9 cellular contexts compared by ENCODE assay signal in the genomic region with DNA sequence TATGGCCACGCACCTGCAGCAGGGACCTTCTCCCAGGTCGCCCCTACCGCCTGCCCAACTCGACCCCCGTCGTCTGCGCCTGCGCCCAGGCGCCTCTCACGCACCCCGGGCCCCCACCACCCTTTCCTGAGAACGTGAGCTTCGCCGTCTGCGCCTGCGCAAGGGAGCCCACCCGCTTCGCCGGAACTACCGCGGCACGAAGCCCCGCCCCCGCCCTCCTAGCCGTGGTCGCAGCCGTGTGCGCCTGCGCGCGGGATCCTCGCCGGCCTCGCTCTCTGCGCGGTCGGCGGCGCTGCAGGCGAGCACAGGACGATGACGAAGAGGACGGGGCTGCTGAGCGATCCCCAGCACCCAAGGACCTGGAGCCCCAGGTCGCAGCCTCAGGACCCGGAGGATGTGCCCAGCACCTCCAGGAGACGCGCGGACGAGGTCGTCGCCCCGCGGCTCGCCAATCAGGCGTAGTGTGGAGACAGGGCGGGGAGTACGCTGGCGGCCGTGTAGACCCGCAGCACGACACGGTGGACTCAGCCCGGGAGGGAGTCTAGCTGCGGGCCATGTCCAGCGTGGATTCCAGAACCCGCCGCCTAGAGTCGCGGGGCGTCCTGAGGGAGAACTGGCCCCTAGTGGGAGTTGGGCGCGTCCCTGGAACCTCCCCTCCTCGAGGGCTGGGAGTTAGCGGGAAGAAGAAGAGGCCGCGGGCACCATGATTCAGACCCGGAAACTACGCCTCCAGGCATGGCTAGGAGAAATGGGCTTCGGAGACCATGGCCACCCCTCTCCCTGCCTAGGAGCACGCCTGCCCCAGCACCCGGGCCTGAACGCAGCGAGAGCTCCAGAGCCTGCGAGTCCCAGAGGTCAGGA.
A peak's percentile ranks its signal among the peaks of the same experiment; 100 is the strongest.
DNase-seq lines count a peak whose midpoint lies in the region; ATAC-seq and TF ChIP-seq lines count a peak whose summit lies in the region.
"Had no signal": no experiment of that assay in that cellular context is flagged by ENCODE, and none has a peak within 500 bp of the region (broad histone marks: within the 10 kb centered on the region; RNA-seq: fewer than 3 reads in every experiment).

No MANE protein-coding gene starts in this region.

- H3F3A ChIP-seq in MM.1S (ENCODE audit: insufficient read depth, low read length) = no peaks in the 10 kb centered on the region

- no peak overlapping the region for H2AFZ ChIP-seq in MM.1S (ENCODE audit: low read length)

- no peaks in the 10 kb centered on the region for H3K9me3 ChIP-seq in CD4-positive, CD25-positive, alpha-beta regulatory T cell (ENCODE audit: control insufficient read depth in 2 of 2, low read length in 2 of 2)
- peaks cover 0 to 17% (median 0%) of the 10 kb centered on the region in 12 donors for H3K9me3 ChIP-seq in heart left ventricle
- H3K9me3 ChIP-seq in vagina = no peaks in the 10 kb centered on the region
- no peaks in the 10 kb centered on the region for H3K9me3 ChIP-seq in MM.1S (replicated peaks; ENCODE audit: insufficient read depth, low read length)

- ATAC-seq in CD4-positive, CD25-positive, alpha-beta regulatory T cell (ENCODE audit: low read depth in 2 of 2) = peak; percentile 58 to 62
- ATAC-seq in activated naive CD8-positive, alpha-beta T cell treated with anti-CD3 and anti-CD28 coated beads, Interleukin-2, amount 50 U/mL, for 24 hours = peak; percentile 83
- ATAC-seq in heart left ventricle = peak; percentile 55 to 98 (median 96)
- no peak for ATAC-seq in GM18519 (IDR thresholded peaks at IDR 0.05; ENCODE audit: low FRiP score, unreplicated experiment)

- H3K4me3 Mint-ChIP-seq in CD4-positive, CD25-positive, alpha-beta regulatory T cell = peak overlapping the region in 3 of 4 donors; percentile 70 to 83 (median 75)
- H3K4me3 Mint-ChIP-seq in activated naive CD8-positive, alpha-beta T cell treated with anti-CD3 and anti-CD28 coated beads, Interleukin-2, amount 50 U/mL, for 24 hours = peak overlapping the region; percentile 71
- H3K4me3 Mint-ChIP-seq: memory B cell had no signal

- peak overlapping the region in 1 of 3 donors; percentile 59 for H3K27ac Mint-ChIP-seq in CD4-positive, CD25-positive, alpha-beta regulatory T cell
- peak overlapping the region; percentile 70 for H3K27ac Mint-ChIP-seq in activated naive CD8-positive, alpha-beta T cell treated with anti-CD3 and anti-CD28 coated beads, Interleukin-2, amount 50 U/mL, for 24 hours
- H3K27ac Mint-ChIP-seq: memory B cell had no signal

- TF ChIP-seq CTCF in heart left ventricle (IDR thresholded peaks at IDR 0.05) (no peak), vagina (IDR thresholded peaks at IDR 0.05) (no peak), MM.1S (IDR thresholded peaks at IDR 0.05; ENCODE audit: low read length) (no peak)

- peaks cover 0 to 10% (median 2%) of the 10 kb centered on the region in 4 donors for H3K4me1 Mint-ChIP-seq in CD4-positive, CD25-positive, alpha-beta regulatory T cell
- H3K4me1 Mint-ChIP-seq in activated naive CD8-positive, alpha-beta T cell treated with anti-CD3 and anti-CD28 coated beads, Interleukin-2, amount 50 U/mL, for 24 hours = peaks cover 6% of the 10 kb centered on the region
- H3K4me1 Mint-ChIP-seq: memory B cell had no signal

- no peaks in the 10 kb centered on the region for H3K9me2 ChIP-seq in MM.1S (replicated peaks; ENCODE audit: insufficient read depth, low read length)

- no peaks in the 10 kb centered on the region for H4K20me1 ChIP-seq in MM.1S (ENCODE audit: insufficient read depth, low read length)

- 19 to 52% (median 27%) methylated on average over 19 to 85 of the region's 85 CpGs for WGBS in heart left ventricle, 4 donors

- no peaks in the 10 kb centered on the region for H3K27me3 ChIP-seq in CD4-positive, CD25-positive, alpha-beta regulatory T cell (ENCODE audit: control insufficient read depth, insufficient read depth, low read length)
- H3K27me3 ChIP-seq in heart left ventricle (peaks cover 0 to 8% (median 0%) of the 10 kb centered on the region in 9 donors), vagina (no peaks in the 10 kb centered on the region), MM.1S (replicated peaks; ENCODE audit: insufficient read depth, low read length) (no peaks in the 10 kb centered on the region)

- H3K4me2 ChIP-seq in MM.1S (ENCODE audit: low read depth, low read length) = no peak overlapping the region

- H3K36me3 Mint-ChIP-seq in CD4-positive, CD25-positive, alpha-beta regulatory T cell = no peaks in the 10 kb centered on the region
- no peaks in the 10 kb centered on the region for H3K36me3 Mint-ChIP-seq in activated naive CD8-positive, alpha-beta T cell treated with anti-CD3 and anti-CD28 coated beads, Interleukin-2, amount 50 U/mL, for 24 hours (ENCODE audit: low read depth)
- H3K36me3 Mint-ChIP-seq: memory B cell had no signal

- intact Hi-C loops in heart left ventricle (cut with DNase I) (no loop called here), vagina (cut with DNase I) (no loop called here)

- H3K9me3 Mint-ChIP-seq in CD4-positive, CD25-positive, alpha-beta regulatory T cell = peaks cover 0 to 13% (median 3%) of the 10 kb centered on the region in 7 donors
- peaks cover 4% of the 10 kb centered on the region for H3K9me3 Mint-ChIP-seq in activated naive CD8-positive, alpha-beta T cell treated with anti-CD3 and anti-CD28 coated beads, Interleukin-2, amount 50 U/mL, for 24 hours

- peaks cover 11% of the 10 kb centered on the region for H3K27me3 Mint-ChIP-seq in CD4-positive, CD25-positive, alpha-beta regulatory T cell
- no peaks in the 10 kb centered on the region for H3K27me3 Mint-ChIP-seq in activated naive CD8-positive, alpha-beta T cell treated with anti-CD3 and anti-CD28 coated beads, Interleukin-2, amount 50 U/mL, for 24 hours
- H3K27me3 Mint-ChIP-seq: memory B cell had no signal

- no peak overlapping the region for H3K4me3 ChIP-seq in CD4-positive, CD25-positive, alpha-beta regulatory T cell (ENCODE audit: low read depth, low read length)
- peak overlapping the region; percentile 22 to 75 (median 58) for H3K4me3 ChIP-seq in heart left ventricle
- H3K4me3 ChIP-seq in skeletal muscle cell (ENCODE audit: low read depth, low read length) = peak overlapping the region; percentile 48
- H3K4me3 ChIP-seq in vagina = peak overlapping the region; percentile 55 to 59
- H3K4me3 ChIP-seq in MM.1S (ENCODE audit: low read length) = no peak overlapping the region

- TF ChIP-seq POLR2A in heart left ventricle (IDR thresholded peaks at IDR 0.05) (peak in 1 of 2 donors; percentile 58), vagina (IDR thresholded peaks at IDR 0.05) (no peak)

- no peaks in the 10 kb centered on the region for H3K79me2 ChIP-seq in MM.1S (ENCODE audit: low read length)

- H3K27ac ChIP-seq in CD4-positive, CD25-positive, alpha-beta regulatory T cell (ENCODE audit: insufficient read depth, low read length, poor library complexity, severe bottlenecking) = no peak overlapping the region
- peak overlapping the region in 8 of 12 donors; percentile 11 to 71 (median 48) for H3K27ac ChIP-seq in heart left ventricle
- peak overlapping the region; percentile 46 for H3K27ac ChIP-seq in vagina
- no peak overlapping the region for H3K27ac ChIP-seq in MM.1S (ENCODE audit: low read length)

- H3K4me1 ChIP-seq in CD4-positive, CD25-positive, alpha-beta regulatory T cell (ENCODE audit: control insufficient read depth, insufficient read depth, low read length, poor library complexity, severe bottlenecking) = no peaks in the 10 kb centered on the region
- H3K4me1 ChIP-seq in heart left ventricle (peaks cover 0 to 11% (median 0%) of the 10 kb centered on the region in 12 donors), vagina (peaks cover 7% of the 10 kb centered on the region), MM.1S (ENCODE audit: low read length) (no peaks in the 10 kb centered on the region)

- peak in 2 of 3 donors; percentile 31 to 47 for DNase-seq in CD4-positive, CD25-positive, alpha-beta regulatory T cell
- DNase-seq in SK-N-DZ (ENCODE audit: low spot score) (peak; percentile 80), heart left ventricle (peak; percentile 72 to 89 (median 83)), skeletal muscle cell (ENCODE audit: low read depth) (no peak), vagina (ENCODE audit: extremely low spot score in 2 of 2) (no peak), MM.1S (no peak)
- DNase-seq in activated naive CD8-positive, alpha-beta T cell treated with anti-CD3 and anti-CD28 coated beads, Interleukin-2, amount 50 U/mL, for 24 hours = peak; percentile 75

- no peak overlapping the region for H3K9ac ChIP-seq in MM.1S (ENCODE audit: low read length)

- H3K36me3 ChIP-seq in CD4-positive, CD25-positive, alpha-beta regulatory T cell (ENCODE audit: control insufficient read depth, insufficient read depth, low read length) = no peaks in the 10 kb centered on the region
- H3K36me3 ChIP-seq in heart left ventricle (no peaks in the 10 kb centered on the region), vagina (no peaks in the 10 kb centered on the region), MM.1S (replicated peaks; ENCODE audit: insufficient read depth, low read length) (no peaks in the 10 kb centered on the region)

Comparison
In these comparisons a context has a peak if more than half of its experiments do, and no peak if none do; other contexts are left out.
1. DNase-seq: peak in CD4-positive, CD25-positive, alpha-beta regulatory T cell (2 of 3), SK-N-DZ (single experiment), activated naive CD8-positive, alpha-beta T cell treated with anti-CD3 and anti-CD28 coated beads, Interleukin-2, amount 50 U/mL, for 24 hours (single experiment) and heart left ventricle (5 of 5); none in skeletal muscle cell (single experiment), vagina (0 of 2) and MM.1S (single experiment).
2. H3K27ac ChIP-seq: peak in heart left ventricle (8 of 12) and vagina (single experiment); none in CD4-positive, CD25-positive, alpha-beta regulatory T cell (single experiment) and MM.1S (single experiment).
3. H3K4me3 ChIP-seq: peak in heart left ventricle (12 of 12), skeletal muscle cell (single experiment) and vagina (2 of 2); none in CD4-positive, CD25-positive, alpha-beta regulatory T cell (single experiment) and MM.1S (single experiment).